In the genomic region with DNA sequence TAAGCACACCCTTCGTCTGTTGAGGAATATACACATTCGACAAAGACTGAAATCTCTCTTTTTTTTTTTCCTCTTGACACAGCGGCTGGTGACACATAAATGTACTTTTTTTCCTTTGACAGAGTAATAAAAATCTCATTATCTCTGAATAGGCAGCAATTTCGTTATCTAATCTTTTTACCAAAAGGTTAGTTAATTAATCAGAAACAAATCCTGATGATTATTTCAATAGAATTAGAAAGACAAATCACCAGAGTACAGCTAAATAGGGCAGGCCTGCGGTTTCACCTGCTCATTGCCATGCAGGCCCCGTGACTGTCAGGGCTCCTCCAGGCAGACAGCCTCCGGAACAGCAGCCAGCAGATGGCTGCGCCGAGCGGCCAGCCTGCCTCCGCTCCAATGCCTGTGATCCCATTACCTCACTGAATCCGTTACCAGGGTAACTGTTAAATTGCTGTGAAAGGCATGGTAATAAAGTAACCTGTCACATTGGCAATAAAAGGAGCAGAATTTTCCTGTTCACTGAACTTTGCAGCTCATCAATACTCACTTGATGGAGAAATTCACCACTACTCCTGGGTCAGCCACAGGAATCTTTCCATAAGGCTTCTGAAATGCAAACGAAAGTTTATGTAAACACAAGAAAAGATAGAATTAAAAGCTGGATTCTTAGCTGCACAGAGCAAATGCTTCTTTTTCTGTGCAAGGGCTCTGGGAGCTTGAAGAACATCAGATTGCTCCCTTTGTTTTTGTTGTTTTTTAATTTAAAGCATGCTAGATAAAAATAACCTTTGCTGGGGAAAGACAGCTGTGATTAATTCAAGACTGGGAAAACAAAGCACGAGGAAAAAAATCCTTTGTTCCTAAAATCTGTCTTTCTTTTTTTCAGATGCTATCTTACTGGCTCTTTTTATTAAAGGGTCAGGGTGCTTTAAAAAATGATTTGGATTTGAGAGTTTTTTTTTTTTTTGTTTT, we compare ENCODE assay signal across 8 cellular contexts.
A peak's percentile ranks its signal among the peaks of the same experiment; 100 is the strongest.
DNase-seq lines count a peak whose midpoint lies in the region; ATAC-seq and TF ChIP-seq lines count a peak whose summit lies in the region.

No MANE protein-coding gene starts in this region.

- H3K4ac ChIP-seq in mesendoderm (ENCODE audit: low read depth, low read length) = no peak overlapping the region

- TF ChIP-seq CTCF in GM20000 (IDR thresholded peaks at IDR 0.05; ENCODE audit: extremely low read depth, missing control alignments) (no peak), Peyer's patch (IDR thresholded peaks at IDR 0.05) (peak in 3 of 6 experiments; percentile 38 to 54 (median 41)), epithelial cell of esophagus (IDR thresholded peaks at IDR 0.05; ENCODE audit: insufficient read depth, low read depth, low read length, missing control alignments) (peak; percentile 39), upper lobe of right lung (IDR thresholded peaks at IDR 0.05) (peak; percentile 30)

- in situ Hi-C loops in ACHN (cut with HindIII; ENCODE audit: low pct_ligation_motif_present, low pct_unique_long_range_greater_than_20kb, low sequenced_read_pairs) = no loop called here

- H2AK5ac ChIP-seq in mesendoderm (ENCODE audit: low read length) = no peak overlapping the region

- no peak overlapping the region for H3K23ac ChIP-seq in mesendoderm (ENCODE audit: low read length)

- peak overlapping the region; percentile 9 for H3K27ac ChIP-seq in HUES64 (ENCODE audit: low read depth, low read length)
- H3K27ac ChIP-seq in Peyer's patch = peak overlapping the region in 2 of 4 donors; percentile 9 to 64
- H3K27ac ChIP-seq in mesendoderm (ENCODE audit: low read depth, low read length) = no peak overlapping the region
- peak overlapping the region; percentile 61 for H3K27ac ChIP-seq in upper lobe of right lung

- no peak overlapping the region for H3K18ac ChIP-seq in mesendoderm (ENCODE audit: low read length)

- H3K79me1 ChIP-seq in mesendoderm (ENCODE audit: low read length) = no peaks in the 10 kb centered on the region

- H3K4me3 ChIP-seq in HUES64 (ENCODE audit: low read length) (0 out of 2 replicates have a peak overlapping the region, but pooled peaks have one; percentile 5), Peyer's patch (no peak overlapping the region), epithelial cell of esophagus (ENCODE audit: low read length) (no peak overlapping the region), mesendoderm (ENCODE audit: low read length) (no peak overlapping the region), upper lobe of right lung (peak overlapping the region; percentile 30)

- H2BK120ac ChIP-seq in mesendoderm (ENCODE audit: low read depth, low read length) = no peak overlapping the region

- H3K79me2 ChIP-seq in mesendoderm (ENCODE audit: control insufficient read depth, insufficient read depth, low read length) = no peaks in the 10 kb centered on the region

- H3K9me3 ChIP-seq in HUES64 (ENCODE audit: insufficient read depth, low read depth, low read length) (no peaks in the 10 kb centered on the region), Peyer's patch (no peaks in the 10 kb centered on the region), upper lobe of right lung (no peaks in the 10 kb centered on the region)

- DNase-seq in ACHN (peak; percentile 84), GM20000 (ENCODE audit: low spot score) (peak; percentile 38), Peyer's patch (peak; percentile 40 to 79 (median 70)), epithelial cell of esophagus (ENCODE audit: low read depth) (peak; percentile 75), mesendoderm (peak; percentile 96), upper lobe of right lung (peak; percentile 84)

- no peak overlapping the region for H3K9ac ChIP-seq in HUES64 (ENCODE audit: low read depth, low read length)
- H3K9ac ChIP-seq in mesendoderm (ENCODE audit: low read length) = no peak overlapping the region

- 31% methylated on average over 13 of the region's 14 CpGs for WGBS in HUES64
- no CpG with 5 or more reads among the region's 14 CpGs for WGBS in mesendoderm (ENCODE audit: extremely low coverage, insufficient coverage, low lambda C conversion rate)

- peak; percentile 92 for ATAC-seq in upper lobe of right lung
- no peak for ATAC-seq in HG03108 (IDR thresholded peaks at IDR 0.05; ENCODE audit: unreplicated experiment)

- no peak for TF ChIP-seq POLR2A in Peyer's patch (IDR thresholded peaks at IDR 0.05)

- no peak overlapping the region for H3K56ac ChIP-seq in mesendoderm (ENCODE audit: low read length)

- no peak overlapping the region for H4K8ac ChIP-seq in mesendoderm (ENCODE audit: low read depth, low read length)

- H3K36me3 ChIP-seq in HUES64 (ENCODE audit: insufficient read depth, low read length) = no peaks in the 10 kb centered on the region
- no peaks in the 10 kb centered on the region for H3K36me3 ChIP-seq in Peyer's patch
- H3K36me3 ChIP-seq in mesendoderm (ENCODE audit: control insufficient read depth, insufficient read depth, low read length) = no peaks in the 10 kb centered on the region
- H3K36me3 ChIP-seq in upper lobe of right lung = no peaks in the 10 kb centered on the region

- H2BK15ac ChIP-seq in mesendoderm (replicated peaks; ENCODE audit: low read depth) = no peak overlapping the region

- no peak overlapping the region for H2BK5ac ChIP-seq in mesendoderm (ENCODE audit: low read length)

- no peaks in the 10 kb centered on the region for H3K27me3 ChIP-seq in HUES64 (ENCODE audit: insufficient read depth, low read length)
- no peaks in the 10 kb centered on the region for H3K27me3 ChIP-seq in Peyer's patch
- H3K27me3 ChIP-seq in mesendoderm (ENCODE audit: insufficient read depth, low read length, poor library complexity) = no peaks in the 10 kb centered on the region
- H3K27me3 ChIP-seq in upper lobe of right lung = no peaks in the 10 kb centered on the region

- intact Hi-C loops in upper lobe of right lung (cut with DNase I) = no loop called here

- H3K4me1 ChIP-seq in HUES64 (ENCODE audit: insufficient read depth, low read length) = peaks cover 68% of the 10 kb centered on the region
- peaks cover 0 to 59% (median 0%) of the 10 kb centered on the region in 4 donors for H3K4me1 ChIP-seq in Peyer's patch
- H3K4me1 ChIP-seq in mesendoderm (ENCODE audit: control insufficient read depth, low read depth, low read length) = peaks cover 6% of the 10 kb centered on the region
- H3K4me1 ChIP-seq in upper lobe of right lung = peaks cover 39% of the 10 kb centered on the region

- no peak overlapping the region for H4K5ac ChIP-seq in mesendoderm (ENCODE audit: low read length)

- H3K4me2 ChIP-seq in mesendoderm (ENCODE audit: low read length) = no peak overlapping the region

Comparison
In these comparisons a context has a peak if more than half of its experiments do, and no peak if none do; other contexts are left out.
1. DNase-seq: peak in every context shown above with its lines; median percentile 96 in mesendoderm; 84 in ACHN; 84 in upper lobe of right lung; 75 in epithelial cell of esophagus; 70 in Peyer's patch; 38 in GM20000.
2. H3K4me3 ChIP-seq: peak in HUES64 (single experiment) and upper lobe of right lung (single experiment); none in Peyer's patch (0 of 4), epithelial cell of esophagus (single experiment) and mesendoderm (single experiment).